In the genomic region with DNA sequence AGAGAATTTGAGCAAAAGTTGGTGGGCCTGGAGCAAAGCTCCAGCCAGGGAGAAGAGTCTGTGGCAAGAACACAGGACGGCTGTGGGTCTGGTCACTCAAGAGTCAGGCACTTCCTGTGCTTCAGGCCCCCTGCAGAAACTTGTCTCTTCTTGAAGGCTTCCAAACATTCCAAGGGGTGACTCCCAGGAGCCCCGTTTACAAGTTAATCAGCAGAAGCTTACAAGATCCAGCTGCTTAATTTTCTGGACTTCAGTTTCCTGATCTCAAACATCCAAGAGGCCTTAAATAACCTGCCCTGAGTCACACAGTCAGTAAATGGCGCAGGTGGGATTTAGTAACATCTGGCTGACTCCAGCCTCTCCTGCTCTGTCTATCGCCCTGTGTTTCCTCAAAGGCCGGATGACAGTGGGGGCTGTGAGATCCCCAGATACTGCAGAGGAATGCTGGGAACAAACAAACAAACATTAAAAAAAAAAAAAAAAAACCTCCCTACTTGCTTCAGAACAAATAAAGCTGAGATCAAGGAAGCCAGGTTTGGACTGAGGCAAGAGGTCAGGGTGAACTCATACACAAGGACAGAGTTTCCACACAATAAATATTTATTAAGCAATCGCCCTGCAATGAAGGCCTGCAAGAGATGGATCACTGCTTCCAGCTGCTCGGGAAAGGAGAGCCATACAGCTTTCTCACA, we compare ENCODE assay signal across 10 cellular contexts.
A peak's percentile ranks its signal among the peaks of the same experiment; 100 is the strongest.
DNase-seq lines count a peak whose midpoint lies in the region; ATAC-seq, FAIRE-seq and TF ChIP-seq lines count a peak whose summit lies in the region.
"Had no signal": no experiment of that assay in that cellular context is flagged by ENCODE, and none has a peak within 500 bp of the region (broad histone marks: within the 10 kb centered on the region; RNA-seq: fewer than 3 reads in every experiment).

No MANE protein-coding gene starts in this region.

- H2AFZ ChIP-seq in GM23338 (peak overlapping the region; percentile 29; the same call in 1 of the 2 replicates), keratinocyte (ENCODE audit: control insufficient read depth, low read length) (peak overlapping the region; percentile 63)

- H3K36me3 ChIP-seq in GM23338 (ENCODE audit: insufficient read depth) (no peaks in the 10 kb centered on the region), body of pancreas (replicated peaks in 1 of 2; ENCODE audit: insufficient read depth in 1 of 2, low read depth in 2 of 2) (no peaks in the 10 kb centered on the region), keratinocyte (ENCODE audit: control insufficient read depth in 2 of 2, extremely low read depth in 1 of 2, insufficient read depth in 2 of 2, low read length in 2 of 2) (no peaks in the 10 kb centered on the region), skeletal muscle tissue (ENCODE audit: control insufficient read depth in 3 of 3, insufficient read depth in 3 of 3, low read length in 3 of 3) (no peaks in the 10 kb centered on the region)

- H3K9me3 ChIP-seq in body of pancreas, result no peaks in the 10 kb centered on the region
- H3K9me3 ChIP-seq in keratinocyte (ENCODE audit: control insufficient read depth, low read depth, low read length), result no peaks in the 10 kb centered on the region
- H3K9me3 ChIP-seq in skeletal muscle tissue (ENCODE audit: control insufficient read depth in 3 of 3, low read length in 3 of 3), result no peaks in the 10 kb centered on the region

- H3K27ac Mint-ChIP-seq in GM23338, result no peak overlapping the region

- H3K79me2 ChIP-seq in GM23338 (replicated peaks; ENCODE audit: insufficient read depth) (no peaks in the 10 kb centered on the region), keratinocyte (ENCODE audit: control insufficient read depth, insufficient read depth, low read length) (no peaks in the 10 kb centered on the region)

- WGBS in body of pancreas, 2 donors, result 38 to 49% methylated on average over 7 of the region's 7 CpGs

- H4K20me1 ChIP-seq in GM23338 (replicated peaks; ENCODE audit: insufficient read depth) (no peaks in the 10 kb centered on the region), keratinocyte (ENCODE audit: control insufficient read depth, extremely low read depth, insufficient read depth, low read length) (no peaks in the 10 kb centered on the region)

- H3K4me1 Mint-ChIP-seq in GM23338, result peaks cover 39% of the 10 kb centered on the region

- no peak for FAIRE-seq in keratinocyte (lab: Jason Lieb, UNC)
- FAIRE-seq: TTC549 had no signal

- H3K4me2 ChIP-seq in GM23338 (peak overlapping the region; percentile 25), keratinocyte (ENCODE audit: control insufficient read depth, extremely low read depth, insufficient read depth, low read depth, low read length) (peak overlapping the region; percentile 49)

- peaks cover 8% of the 10 kb centered on the region; the same call in 1 of the 2 replicates for H3K9me2 ChIP-seq in GM23338 (ENCODE audit: insufficient read depth)

- H3F3A ChIP-seq in GM23338 (replicated peaks; ENCODE audit: low read depth), result 0 out of 2 replicates have a peak, but pooled peaks cover 3% of the 10 kb centered on the region

- peaks cover 42% of the 10 kb centered on the region for H3K4me1 ChIP-seq in GM23338 (ENCODE audit: insufficient read depth)
- peaks cover 33% of the 10 kb centered on the region for H3K4me1 ChIP-seq in body of pancreas
- H3K4me1 ChIP-seq in keratinocyte (ENCODE audit: control insufficient read depth, extremely low read depth, insufficient read depth, low read length), result peaks cover 56% of the 10 kb centered on the region
- peaks cover 17 to 23% (median 20%) of the 10 kb centered on the region in 3 donors for H3K4me1 ChIP-seq in skeletal muscle tissue (ENCODE audit: control insufficient read depth in 3 of 3, insufficient read depth in 3 of 3, low read length in 3 of 3)

- no peaks in the 10 kb centered on the region for H3K36me3 Mint-ChIP-seq in GM23338 (ENCODE audit: low read depth)

- TF ChIP-seq POLR2A in body of pancreas (IDR thresholded peaks at IDR 0.05), result no peak

- no peak for DNase-seq in GM23338 (ENCODE audit: low spot score)
- DNase-seq in body of pancreas, result peak; percentile 29 to 71 (median 50)
- DNase-seq in keratinocyte (ENCODE audit: low read depth, low spot score), result peak; percentile 46
- no peak for DNase-seq in head of caudate nucleus
- DNase-seq in GOT3 (lab: John Stamatoyannopoulos, UW), result no peak
- no peak for DNase-seq in activated CD4-positive, CD25-positive, alpha-beta regulatory T cell treated with anti-CD3 and anti-CD28 coated beads, Interleukin-2, amount 50 U/mL, for 72 hours
- DNase-seq: NCI-H446 had no signal

- no peaks in the 10 kb centered on the region for H3K9me1 ChIP-seq in keratinocyte (ENCODE audit: control insufficient read depth, extremely low read depth, insufficient read depth, low read length)

- H3K9ac ChIP-seq in keratinocyte (ENCODE audit: control insufficient read depth, extremely low read depth, insufficient read depth, low read length) (no peak overlapping the region), skeletal muscle tissue (ENCODE audit: low read depth in 1 of 3, low read length in 3 of 3) (no peak overlapping the region)

- intact Hi-C loops in body of pancreas (cut with DNase I), result no loop called here
- intact Hi-C loops in head of caudate nucleus (cut with DNase I), result no loop called here

- peaks cover 4% of the 10 kb centered on the region for H3K27me3 Mint-ChIP-seq in GM23338 (ENCODE audit: insufficient read depth, low read depth, poor library complexity)

- H3K27ac ChIP-seq in GM23338 (ENCODE audit: low read depth) (no peak overlapping the region), body of pancreas (peak overlapping the region in 3 of 4 donors; percentile 33 to 62 (median 62)), keratinocyte (ENCODE audit: control insufficient read depth, insufficient read depth, low read length) (peak overlapping the region; percentile 26), skeletal muscle tissue (ENCODE audit: low read depth, low read length) (peak overlapping the region; percentile 64)

- dilution Hi-C loops in keratinocyte (cut with MboI; ENCODE audit: extremely low pct_ligation_motif_present, low sequenced_read_pairs), result no loop called here

- no peak overlapping the region for H3K4me3 Mint-ChIP-seq in GM23338

- ATAC-seq in GM23338 (0 out of 3 replicates have a peak, but pooled peaks have one; percentile 24), body of pancreas (peak; percentile 86), GM18867 (IDR thresholded peaks at IDR 0.05; ENCODE audit: unreplicated experiment) (no peak)

- no peak overlapping the region for H3K4me3 ChIP-seq in GM23338
- H3K4me3 ChIP-seq in body of pancreas, result no peak overlapping the region
- no peak overlapping the region for H3K4me3 ChIP-seq in keratinocyte (ENCODE audit: control insufficient read depth in 2 of 3, extremely low read depth in 1 of 3, insufficient read depth in 2 of 3, low read depth in 1 of 3, low read length in 3 of 3)
- H3K4me3 ChIP-seq in skeletal muscle tissue (ENCODE audit: low read length in 3 of 3), result no peak overlapping the region

- TF ChIP-seq CTCF in GM23338 (conservative IDR thresholded peaks at IDR 0.05; ENCODE audit: low read depth in 2 of 2) (no peak), body of pancreas (IDR thresholded peaks at IDR 0.05) (no peak), keratinocyte (optimal IDR thresholded peaks at IDR 0.05 in 1 of 3, IDR thresholded peaks at IDR 0.05 in 1 of 3, conservative IDR thresholded peaks at IDR 0.05 in 1 of 3; ENCODE audit: extremely low read depth in 1 of 3, insufficient read depth in 2 of 3, low read length in 3 of 3) (no peak)

- no peaks in the 10 kb centered on the region for H3K9me3 Mint-ChIP-seq in GM23338

- H3K27me3 ChIP-seq in GM23338 (ENCODE audit: insufficient read depth), result no peaks in the 10 kb centered on the region
- no peaks in the 10 kb centered on the region for H3K27me3 ChIP-seq in body of pancreas
- no peaks in the 10 kb centered on the region for H3K27me3 ChIP-seq in keratinocyte (ENCODE audit: control insufficient read depth, extremely low read depth, insufficient read depth, low read length)
- no peaks in the 10 kb centered on the region for H3K27me3 ChIP-seq in skeletal muscle tissue (ENCODE audit: control insufficient read depth in 3 of 3, insufficient read depth in 3 of 3, low read length in 3 of 3)

TF ChIP-seq in GM23338, 12 proteins besides CTCF, POLR2A, EP300 and RAD21 (continues in another document):
- TF ChIP-seq CREB1 (CRISPR knock-in tag; IDR thresholded peaks at IDR 0.05; ENCODE audit: low read depth) (no peak), JUNB (IDR thresholded peaks at IDR 0.05; ENCODE audit: unreplicated experiment) (no peak)

Comparison
In these comparisons a context has a peak if more than half of its experiments do, and no peak if none do; other contexts are left out.
1. DNase-seq: peak in body of pancreas (4 of 4) and keratinocyte (single experiment); none in GM23338 (single experiment), head of caudate nucleus (0 of 42), GOT3 (single experiment) and activated CD4-positive, CD25-positive, alpha-beta regulatory T cell treated with anti-CD3 and anti-CD28 coated beads, Interleukin-2, amount 50 U/mL, for 72 hours (single experiment).